ENCODE assay signal across 1 cellular context in genomic region chr4:4880492-4880891, GRCh38.
A peak's percentile ranks its signal among the peaks of the same experiment; 100 is the strongest.
TF ChIP-seq lines count a peak whose summit lies in the region.

No MANE protein-coding gene starts in this region.

TF ChIP-seq in K562, 482 proteins besides CTCF, POLR2A, EP300 and RAD21 (continued from another document):
- TF ChIP-seq PBX2 (CRISPR knock-in tag; IDR thresholded peaks at IDR 0.05; ENCODE audit: low read depth) (no peak), PBX2 (tag; conservative IDR thresholded peaks at IDR 0.05; ENCODE audit: low read depth) (peak; percentile 51)
